24 cellular contexts compared by ENCODE assay signal in the genomic region with DNA sequence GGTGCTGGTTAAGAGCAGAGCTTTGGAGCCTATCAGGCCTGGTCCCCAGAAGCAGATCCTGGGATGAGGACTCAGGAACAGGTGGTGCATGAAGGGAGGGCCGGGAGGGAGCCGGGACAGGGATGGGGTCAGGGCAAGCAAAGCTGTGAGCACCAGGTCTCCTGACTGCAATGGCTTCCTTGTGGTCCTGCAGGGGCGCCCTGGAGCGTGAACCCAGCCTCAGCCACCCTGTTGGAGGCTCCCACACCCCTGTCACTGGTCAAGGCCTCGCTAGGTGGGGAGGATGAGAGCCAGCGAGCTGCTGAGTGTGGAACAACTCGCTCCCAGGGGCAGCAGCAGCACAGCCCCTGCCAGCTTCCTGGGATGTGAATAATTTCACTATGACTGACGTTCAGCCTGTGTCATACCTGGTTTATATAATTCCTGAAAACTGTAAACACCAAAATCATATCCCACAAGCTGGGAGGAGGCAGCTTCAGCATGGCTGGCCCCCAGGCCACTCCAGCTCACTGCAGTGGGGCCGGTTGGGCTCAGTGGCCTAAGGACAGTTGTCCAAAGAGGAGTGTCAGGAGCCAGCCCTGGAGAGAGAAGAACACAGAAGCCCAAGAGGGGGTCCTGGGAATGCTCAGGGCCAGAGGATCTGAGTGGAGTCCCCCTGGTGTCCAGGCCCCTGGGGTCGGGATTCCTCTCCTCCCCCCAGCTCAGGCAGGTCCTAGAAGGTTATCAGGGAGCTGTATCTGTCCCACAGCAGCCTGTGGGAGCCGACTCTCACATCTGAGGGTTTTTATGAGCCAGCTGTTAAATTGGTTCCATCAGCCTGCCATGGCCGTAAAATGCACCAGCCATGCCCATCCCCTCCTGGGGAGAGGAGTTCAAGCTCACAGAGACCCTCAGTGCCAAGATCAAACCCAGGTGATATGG.
"Had no signal": no experiment of that assay in that cellular context is flagged by ENCODE, and none has a peak within 500 bp of the region (broad histone marks: within the 10 kb centered on the region; RNA-seq: fewer than 3 reads in every experiment).

No MANE protein-coding gene starts in this region.

- ATAC-seq: activated CD8-positive, alpha-beta T cell treated with anti-CD3 and anti-CD28 coated beads for 36 hours; left lobe of liver; pancreas; right lobe of liver; stimulated activated effector memory CD8-positive, alpha-beta T cell treated with anti-CD3 and anti-CD28 coated beads, Interleukin-12 subunit alpha, Interleukin-12 subunit beta, amount 100 ng/mL, for 72 hours had no signal

- H3K4me3 ChIP-seq: pancreas, right lobe of liver, smooth muscle cell, testis had no signal

- H3K4me2 ChIP-seq: smooth muscle cell had no signal

- H3K27ac Mint-ChIP-seq: activated CD4-positive, alpha-beta T cell treated with anti-CD3 and anti-CD28 coated beads, Interleukin-2, amount 10 ng/mL, durations not matched to agents 24 days and 14 days; activated CD8-positive, alpha-beta T cell treated with anti-CD3 and anti-CD28 coated beads for 36 hours; activated naive CD4-positive, alpha-beta T cell treated with anti-CD3 and anti-CD28 coated beads for 36 hours; activated T-helper 2 cell treated with anti-CD3 and anti-CD28 coated beads, Interferon-gamma antibody, Interleukin-2, Interleukin-4, amounts not matched to agents 10 μg/mL and 5 μg/mL and 100 μg/mL, durations not matched to agents 14 hours and 24 hours and 36 hours; stimulated activated effector memory CD8-positive, alpha-beta T cell treated with anti-CD3 and anti-CD28 coated beads, Interleukin-12 subunit alpha, Interleukin-12 subunit beta, amount 100 ng/mL, for 72 hours; type B pancreatic cell had no signal

- H3K27me3 ChIP-seq: pancreas, right lobe of liver, testis had no signal

- H3K4me1 ChIP-seq: pancreas, right lobe of liver had no signal

- H3K4me3 Mint-ChIP-seq: activated CD4-positive, alpha-beta T cell treated with anti-CD3 and anti-CD28 coated beads, Interleukin-2, amount 10 ng/mL, durations not matched to agents 24 days and 14 days; activated CD8-positive, alpha-beta T cell treated with anti-CD3 and anti-CD28 coated beads for 36 hours; activated naive CD4-positive, alpha-beta T cell treated with anti-CD3 and anti-CD28 coated beads for 36 hours; brain; stimulated activated effector memory CD8-positive, alpha-beta T cell treated with anti-CD3 and anti-CD28 coated beads, Interleukin-12 subunit alpha, Interleukin-12 subunit beta, amount 100 ng/mL, for 72 hours; type B pancreatic cell had no signal

- DNase-seq: activated CD4-positive, alpha-beta T cell treated with anti-CD3 and anti-CD28 coated beads, Interleukin-2, amount 10 ng/mL, durations not matched to agents 24 days and 14 days; activated CD4-positive, CD25-positive, alpha-beta regulatory T cell; activated CD8-positive, alpha-beta T cell treated with anti-CD3 and anti-CD28 coated beads for 36 hours; activated naive CD4-positive, alpha-beta T cell treated with anti-CD3 and anti-CD28 coated beads for 36 hours; activated T-cell treated with anti-CD3 and anti-CD28 coated beads, Interleukin-2, amount 50 U/mL, for 1 hour; anterior cingulate cortex; caudate nucleus; erythroblast; foreskin melanocyte; glutamatergic neuron; hippocampal formation; islet precursor cell; mammary epithelial cell; midbrain; stimulated activated CD4-positive, alpha-beta T cell treated with anti-CD3 and anti-CD28 coated beads, Interleukin-4, amount 100 ng/mL, for 24 hours; testis had no signal

- H3K27me3 Mint-ChIP-seq: brain, type B pancreatic cell had no signal

- H3K9me3 Mint-ChIP-seq: activated CD4-positive, alpha-beta T cell treated with anti-CD3 and anti-CD28 coated beads, Interleukin-2, amount 10 ng/mL, durations not matched to agents 24 days and 14 days; activated CD8-positive, alpha-beta T cell treated with anti-CD3 and anti-CD28 coated beads for 36 hours; activated naive CD4-positive, alpha-beta T cell treated with anti-CD3 and anti-CD28 coated beads for 36 hours; activated T-helper 2 cell treated with anti-CD3 and anti-CD28 coated beads, Interferon-gamma antibody, Interleukin-2, Interleukin-4, amounts not matched to agents 10 μg/mL and 5 μg/mL and 100 μg/mL, durations not matched to agents 14 hours and 24 hours and 36 hours; stimulated activated effector memory CD8-positive, alpha-beta T cell treated with anti-CD3 and anti-CD28 coated beads, Interleukin-12 subunit alpha, Interleukin-12 subunit beta, amount 100 ng/mL, for 72 hours; type B pancreatic cell had no signal

- H3K9me3 ChIP-seq: pancreas, right lobe of liver, testis had no signal

- H3K27ac ChIP-seq: pancreas, right lobe of liver, testis had no signal

- H3K36me3 Mint-ChIP-seq: brain; stimulated activated effector memory CD8-positive, alpha-beta T cell treated with anti-CD3 and anti-CD28 coated beads, Interleukin-12 subunit alpha, Interleukin-12 subunit beta, amount 100 ng/mL, for 72 hours; type B pancreatic cell had no signal

- H3K36me3 ChIP-seq: pancreas, right lobe of liver had no signal
